In genomic region chr11:83161610-83162199, GRCh38 we compare ENCODE assay signal across 10 cellular contexts. TPM values are rescaled to one million over a fixed set of nuclear protein-coding genes. Genes with fewer than 3 reads are reported as not detected.
DNase-seq lines count a peak whose midpoint lies in the region; ATAC-seq and TF ChIP-seq lines count a peak whose summit lies in the region.
"Had no signal": no experiment of that assay in that cellular context is flagged by ENCODE, and none has a peak within 500 bp of the region (broad histone marks: within the 10 kb centered on the region; RNA-seq: fewer than 3 reads in every experiment).

No MANE protein-coding gene starts in this region.

- H3K36me3 ChIP-seq in ACC112 (ENCODE audit: insufficient read depth, low read length), result peaks cover 58% of the 10 kb centered on the region
- peaks cover 35% of the 10 kb centered on the region for H3K36me3 ChIP-seq in adipocyte (ENCODE audit: control insufficient read depth, insufficient read depth, low read length, severe bottlenecking)

- H3K27me3 ChIP-seq in ACC112 (ENCODE audit: insufficient read depth, low read length) (no peaks in the 10 kb centered on the region), adipocyte (replicated peaks; ENCODE audit: control insufficient read depth, insufficient read depth, low read length) (no peaks in the 10 kb centered on the region)

- H3K4me1 Mint-ChIP-seq in HFFc6 (ENCODE audit: low read depth) (peaks cover 42% of the 10 kb centered on the region), naive B cell (peaks cover 40 to 67% (median 49%) of the 10 kb centered on the region in 3 donors)

- TF ChIP-seq CTCF in HFFc6 (IDR thresholded peaks at IDR 0.05), result no peak

- peak overlapping the region; percentile 100 for H3K4me3 Mint-ChIP-seq in HFFc6
- H3K4me3 Mint-ChIP-seq in naive B cell, result peak overlapping the region; percentile 8 to 98 (median 58)

- DNase-seq in HFFc6 (no peak), adipocyte (ENCODE audit: low read depth) (no peak), naive B cell (no peak), NCI-H345 treated with DMSO at 0.1 percent for 48 hours (lab: John Stamatoyannopoulos, UW; ENCODE audit: unreplicated experiment) (no peak), NCI-H526 treated with DMSO at 0.1 percent for 48 hours (lab: John Stamatoyannopoulos, UW) (no peak), occipital lobe (lab: John Stamatoyannopoulos, UW) (no peak)
- DNase-seq: activated effector memory CD4-positive, alpha-beta T cell treated with Interleukin-2 at 50 U/mL for 16 hours; islet precursor cell had no signal

- H3K4me1 ChIP-seq in ACC112 (ENCODE audit: control insufficient read depth, insufficient read depth, low read length, unreplicated experiment) (peaks cover 19% of the 10 kb centered on the region), adipocyte (ENCODE audit: control insufficient read depth, insufficient read depth, low read length) (peaks cover 23% of the 10 kb centered on the region)

- ATAC-seq in naive B cell (ENCODE audit: low read depth in 2 of 2) (no peak), HG02759 (IDR thresholded peaks at IDR 0.05; ENCODE audit: unreplicated experiment) (no peak)

- H3K36me3 Mint-ChIP-seq in HFFc6 (ENCODE audit: low read depth) (peaks cover 78% of the 10 kb centered on the region), naive B cell (peaks cover 22 to 33% of the 10 kb centered on the region in 2 donors)

- H3K9ac ChIP-seq in adipocyte (ENCODE audit: low read length), result no peak overlapping the region

- H2AFZ ChIP-seq in ACC112 (ENCODE audit: low read length, unreplicated experiment), result no peak overlapping the region

- peaks cover 14% of the 10 kb centered on the region for H3K27me3 Mint-ChIP-seq in HFFc6 (ENCODE audit: insufficient read depth)
- H3K27me3 Mint-ChIP-seq in naive B cell, result no peaks in the 10 kb centered on the region

- no peak overlapping the region for H3K27ac ChIP-seq in ACC112 (ENCODE audit: low read depth, low read length)

- H3K4me3 ChIP-seq in ACC112 (ENCODE audit: low read depth, low read length), result peak overlapping the region; percentile 99
- peak overlapping the region; percentile 100 for H3K4me3 ChIP-seq in adipocyte (ENCODE audit: low read length)

- H3K27ac Mint-ChIP-seq in HFFc6 (peak overlapping the region; percentile 66), naive B cell (peak overlapping the region in 5 of 6 donors; percentile 60 to 99 (median 82))

- no peaks in the 10 kb centered on the region for H3K9me3 ChIP-seq in adipocyte (ENCODE audit: control insufficient read depth, low read length)

- H3K9me3 Mint-ChIP-seq in HFFc6 (no peaks in the 10 kb centered on the region), naive B cell (peaks cover 0 to 3% (median 0%) of the 10 kb centered on the region in 7 donors)

- peaks cover 77% of the 10 kb centered on the region for H3K79me2 ChIP-seq in ACC112 (ENCODE audit: control insufficient read depth, insufficient read depth, low read length, unreplicated experiment)

RNA-seq across cellular contexts. Expression of gene PCF11, which starts 4.8 kb away (rescaled TPM):
- 10 to 100 TPM; 22.4 to 26.6 (median 24.7) TPM for total RNA-seq in HFFc6 (2021; fragmentation: NEBNext Ultra II Directional; extraction: Animal tissue kit (Norgen Biotek cat#: 25700))
- 10 to 100 TPM; 14.8 to 60.0 (median 39.6) TPM for polyA plus RNA-seq in naive B cell (ENCODE audit: low read depth in 6 of 6)
- total RNA-seq in occipital lobe, result 93.3 TPM

RNA-seq across cellular contexts. Expression of gene ANKRD42, which starts 31.8 kb away (rescaled TPM):
- total RNA-seq in HFFc6 (2021; fragmentation: NEBNext Ultra II Directional; extraction: Animal tissue kit (Norgen Biotek cat#: 25700)), result 10 to 100 TPM; 11.9 to 16.5 (median 13.1) TPM
- 10 to 100 TPM in 1 of 6 donors, 1 to 10 TPM in 5; 6.1 to 12.7 (median 7.5) TPM for polyA plus RNA-seq in naive B cell (ENCODE audit: low read depth in 6 of 6)
- 7.3 TPM for total RNA-seq in occipital lobe
